In genomic region chr6:107418118-107418517, GRCh38 we compare ENCODE assay signal across 2 cellular contexts.
TF ChIP-seq lines count a peak whose summit lies in the region.

No MANE protein-coding gene starts in this region.

TF ChIP-seq in HCT116, 20 proteins besides CTCF, POLR2A, EP300 and RAD21 (continued from another document):
- no peak for TF ChIP-seq SRF (IDR thresholded peaks at IDR 0.05; ENCODE audit: low read depth)
- no peak for TF ChIP-seq YY1 (IDR thresholded peaks at IDR 0.05; ENCODE audit: extremely low read depth, insufficient replicate concordance, low read depth, low read length)
- TF ChIP-seq EGR1 (IDR thresholded peaks at IDR 0.05; ENCODE audit: low read depth) = no peak
- TF ChIP-seq ZNF274 (IDR thresholded peaks at IDR 0.05; ENCODE audit: low read depth, low read length) = no peak
- TF ChIP-seq ZFX (IDR thresholded peaks at IDR 0.05) = no peak
- TF ChIP-seq EZH2phosphoT487 (IDR thresholded peaks at IDR 0.05; ENCODE audit: borderline replicate concordance) = no peak
- TF ChIP-seq, protein P1, sequence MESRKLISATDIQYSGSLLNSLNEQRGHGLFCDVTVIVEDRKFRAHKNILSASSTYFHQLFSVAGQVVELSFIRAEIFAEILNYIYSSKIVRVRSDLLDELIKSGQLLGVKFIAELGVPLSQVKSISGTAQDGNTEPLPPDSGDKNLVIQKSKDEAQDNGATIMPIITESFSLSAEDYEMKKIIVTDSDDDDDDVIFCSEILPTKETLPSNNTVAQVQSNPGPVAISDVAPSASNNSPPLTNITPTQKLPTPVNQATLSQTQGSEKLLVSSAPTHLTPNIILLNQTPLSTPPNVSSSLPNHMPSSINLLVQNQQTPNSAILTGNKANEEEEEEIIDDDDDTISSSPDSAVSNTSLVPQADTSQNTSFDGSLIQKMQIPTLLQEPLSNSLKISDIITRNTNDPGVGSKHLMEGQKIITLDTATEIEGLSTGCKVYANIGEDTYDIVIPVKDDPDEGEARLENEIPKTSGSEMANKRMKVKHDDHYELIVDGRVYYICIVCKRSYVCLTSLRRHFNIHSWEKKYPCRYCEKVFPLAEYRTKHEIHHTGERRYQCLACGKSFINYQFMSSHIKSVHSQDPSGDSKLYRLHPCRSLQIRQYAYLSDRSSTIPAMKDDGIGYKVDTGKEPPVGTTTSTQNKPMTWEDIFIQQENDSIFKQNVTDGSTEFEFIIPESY (IDR thresholded peaks at IDR 0.05; ENCODE audit: extremely low read depth, insufficient replicate concordance, low read length) = no peak
- TF ChIP-seq, protein P2, sequence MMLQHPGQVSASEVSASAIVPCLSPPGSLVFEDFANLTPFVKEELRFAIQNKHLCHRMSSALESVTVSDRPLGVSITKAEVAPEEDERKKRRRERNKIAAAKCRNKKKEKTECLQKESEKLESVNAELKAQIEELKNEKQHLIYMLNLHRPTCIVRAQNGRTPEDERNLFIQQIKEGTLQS (IDR thresholded peaks at IDR 0.05) = no peak
- no peak for TF ChIP-seq TCF7L2 (IDR thresholded peaks at IDR 0.05; ENCODE audit: borderline replicate concordance, extremely low read depth, insufficient read depth, insufficient read length)
- no peak for TF ChIP-seq FOSL1 (IDR thresholded peaks at IDR 0.05; ENCODE audit: low read depth)
- TF ChIP-seq ELF1 (IDR thresholded peaks at IDR 0.05; ENCODE audit: borderline replicate concordance, low read depth) = no peak
- TF ChIP-seq CEBPB (IDR thresholded peaks at IDR 0.05; ENCODE audit: low read depth) = no peak
TF ChIP-seq in HCT116: peak in this region for 0.

TF ChIP-seq in SK-N-SH treated with all-trans-retinoic acid at 6 μM for 48 hours, 23 proteins besides CTCF, POLR2A, EP300 and RAD21 (continued from another document):
- TF ChIP-seq, protein P3, sequence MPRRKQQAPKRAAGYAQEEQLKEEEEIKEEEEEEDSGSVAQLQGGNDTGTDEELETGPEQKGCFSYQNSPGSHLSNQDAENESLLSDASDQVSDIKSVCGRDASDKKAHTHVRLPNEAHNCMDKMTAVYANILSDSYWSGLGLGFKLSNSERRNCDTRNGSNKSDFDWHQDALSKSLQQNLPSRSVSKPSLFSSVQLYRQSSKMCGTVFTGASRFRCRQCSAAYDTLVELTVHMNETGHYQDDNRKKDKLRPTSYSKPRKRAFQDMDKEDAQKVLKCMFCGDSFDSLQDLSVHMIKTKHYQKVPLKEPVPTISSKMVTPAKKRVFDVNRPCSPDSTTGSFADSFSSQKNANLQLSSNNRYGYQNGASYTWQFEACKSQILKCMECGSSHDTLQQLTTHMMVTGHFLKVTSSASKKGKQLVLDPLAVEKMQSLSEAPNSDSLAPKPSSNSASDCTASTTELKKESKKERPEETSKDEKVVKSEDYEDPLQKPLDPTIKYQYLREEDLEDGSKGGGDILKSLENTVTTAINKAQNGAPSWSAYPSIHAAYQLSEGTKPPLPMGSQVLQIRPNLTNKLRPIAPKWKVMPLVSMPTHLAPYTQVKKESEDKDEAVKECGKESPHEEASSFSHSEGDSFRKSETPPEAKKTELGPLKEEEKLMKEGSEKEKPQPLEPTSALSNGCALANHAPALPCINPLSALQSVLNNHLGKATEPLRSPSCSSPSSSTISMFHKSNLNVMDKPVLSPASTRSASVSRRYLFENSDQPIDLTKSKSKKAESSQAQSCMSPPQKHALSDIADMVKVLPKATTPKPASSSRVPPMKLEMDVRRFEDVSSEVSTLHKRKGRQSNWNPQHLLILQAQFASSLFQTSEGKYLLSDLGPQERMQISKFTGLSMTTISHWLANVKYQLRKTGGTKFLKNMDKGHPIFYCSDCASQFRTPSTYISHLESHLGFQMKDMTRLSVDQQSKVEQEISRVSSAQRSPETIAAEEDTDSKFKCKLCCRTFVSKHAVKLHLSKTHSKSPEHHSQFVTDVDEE (CRISPR knock-in tag; IDR thresholded peaks at IDR 0.05) = no peak
- no peak for TF ChIP-seq ARNTL (CRISPR knock-in tag; IDR thresholded peaks at IDR 0.05; ENCODE audit: borderline replicate concordance, low read depth)
- no peak for TF ChIP-seq BACH2 (CRISPR knock-in tag; IDR thresholded peaks at IDR 0.05; ENCODE audit: borderline replicate concordance)
- TF ChIP-seq, protein P4, sequence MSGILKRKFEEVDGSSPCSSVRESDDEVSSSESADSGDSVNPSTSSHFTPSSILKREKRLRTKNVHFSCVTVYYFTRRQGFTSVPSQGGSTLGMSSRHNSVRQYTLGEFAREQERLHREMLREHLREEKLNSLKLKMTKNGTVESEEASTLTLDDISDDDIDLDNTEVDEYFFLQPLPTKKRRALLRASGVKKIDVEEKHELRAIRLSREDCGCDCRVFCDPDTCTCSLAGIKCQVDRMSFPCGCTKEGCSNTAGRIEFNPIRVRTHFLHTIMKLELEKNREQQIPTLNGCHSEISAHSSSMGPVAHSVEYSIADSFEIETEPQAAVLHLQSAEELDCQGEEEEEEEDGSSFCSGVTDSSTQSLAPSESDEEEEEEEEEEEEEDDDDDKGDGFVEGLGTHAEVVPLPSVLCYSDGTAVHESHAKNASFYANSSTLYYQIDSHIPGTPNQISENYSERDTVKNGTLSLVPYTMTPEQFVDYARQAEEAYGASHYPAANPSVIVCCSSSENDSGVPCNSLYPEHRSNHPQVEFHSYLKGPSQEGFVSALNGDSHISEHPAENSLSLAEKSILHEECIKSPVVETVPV (CRISPR knock-in tag; IDR thresholded peaks at IDR 0.05) = no peak
- no peak for TF ChIP-seq ZNF70 (CRISPR knock-in tag; IDR thresholded peaks at IDR 0.05)
- no peak for TF ChIP-seq CSDC2 (CRISPR knock-in tag; IDR thresholded peaks at IDR 0.05)
- TF ChIP-seq ISL1 (CRISPR knock-in tag; IDR thresholded peaks at IDR 0.05) = no peak
